8 cellular contexts compared by ENCODE assay signal in genomic region chr19:17859533-17860330, GRCh38. TPM values are rescaled to one million over a fixed set of nuclear protein-coding genes. Genes with fewer than 3 reads are reported as not detected.
A peak's percentile ranks its signal among the peaks of the same experiment; 100 is the strongest.
DNase-seq lines count a peak whose midpoint lies in the region; ATAC-seq, FAIRE-seq and TF ChIP-seq lines count a peak whose summit lies in the region.

RPL18A (plus strand) TSS chr19:17859910; CDS start chr19:17859957, 47 bp downstream.

- peaks cover 36% of the 10 kb centered on the region for H3K79me2 ChIP-seq in OCI-LY3 (ENCODE audit: low read length)
- peaks cover 32% of the 10 kb centered on the region for H3K79me2 ChIP-seq in endothelial cell of umbilical vein (ENCODE audit: control insufficient read depth, insufficient read depth, low read length)

- H3K4me1 ChIP-seq in OCI-LY3 (ENCODE audit: low read length) (peaks cover 36% of the 10 kb centered on the region), endothelial cell of umbilical vein (ENCODE audit: control insufficient read depth, extremely low read depth, insufficient read depth, low read length) (peaks cover 15% of the 10 kb centered on the region)

- ATAC-seq in GM21447 (IDR thresholded peaks at IDR 0.05; ENCODE audit: unreplicated experiment) = peak; percentile 90

- no peaks in the 10 kb centered on the region for H3K9me3 ChIP-seq in OCI-LY3 (ENCODE audit: insufficient read depth, low read length)
- no peaks in the 10 kb centered on the region for H3K9me3 ChIP-seq in endothelial cell of umbilical vein (replicated peaks; ENCODE audit: control insufficient read depth, insufficient read depth, low read length)

- peak; percentile 92 for TF ChIP-seq CTCF in OCI-LY3 (IDR thresholded peaks at IDR 0.05; ENCODE audit: low read depth, low read length)
- TF ChIP-seq CTCF in endothelial cell of umbilical vein (IDR thresholded peaks at IDR 0.05; ENCODE audit: extremely low read depth in 1 of 2, insufficient read depth in 1 of 2, low read depth in 1 of 2, low read length in 2 of 2) = peak; percentile 84 to 90

- H3K27me3 ChIP-seq in OCI-LY3 (ENCODE audit: low read depth, low read length) (no peaks in the 10 kb centered on the region), endothelial cell of umbilical vein (ENCODE audit: control insufficient read depth in 2 of 2, insufficient read depth in 2 of 2, low read length in 2 of 2) (no peaks in the 10 kb centered on the region)

- H3K4me2 ChIP-seq in OCI-LY3 (ENCODE audit: low read length) (peak within 1 kb of the TSS; percentile 100), endothelial cell of umbilical vein (ENCODE audit: insufficient read depth, low read length) (peak within 1 kb of the TSS; percentile 70)

- intact Hi-C loops in endothelial cell of umbilical vein (cut with micrococcal nuclease) = loop anchor here (1.0 kb wide), 2 partner anchors 73 to 138 kb away; no protein-coding TSS in a partner anchor

- H3K9ac ChIP-seq in OCI-LY3 (ENCODE audit: low read length) (peak within 1 kb of the TSS; percentile 98), endothelial cell of umbilical vein (replicated peaks; ENCODE audit: extremely low read depth, insufficient read depth, low read length) (peak within 1 kb of the TSS; percentile 95)

- H3K36me3 ChIP-seq in OCI-LY3 (replicated peaks; ENCODE audit: low read depth, low read length) = peaks cover 47% of the 10 kb centered on the region
- peaks cover 19 to 31% of the 10 kb centered on the region in 2 experiments for H3K36me3 ChIP-seq in endothelial cell of umbilical vein (ENCODE audit: control insufficient read depth in 2 of 2, extremely low read depth in 1 of 2, insufficient read depth in 2 of 2, low read length in 2 of 2)

- H3K9me1 ChIP-seq in endothelial cell of umbilical vein (replicated peaks; ENCODE audit: control insufficient read depth, extremely low read depth, insufficient read depth, low read length) = no peaks in the 10 kb centered on the region

- peak; percentile 96 for TF ChIP-seq POLR2A in endothelial cell of umbilical vein (IDR thresholded peaks at IDR 0.05; ENCODE audit: low read depth, low read length)

- H4K20me1 ChIP-seq in OCI-LY3 (ENCODE audit: insufficient read depth, low read length) (peaks cover 47% of the 10 kb centered on the region), endothelial cell of umbilical vein (replicated peaks; ENCODE audit: control insufficient read depth, extremely low read depth, insufficient read depth, low read length) (peaks cover 4% of the 10 kb centered on the region)

- H3K27ac ChIP-seq in OCI-LY3 (ENCODE audit: low read length) (peak within 1 kb of the TSS; percentile 67), endothelial cell of umbilical vein (ENCODE audit: insufficient read depth, low read depth, low read length) (peak within 1 kb of the TSS; percentile 42)

- H2AFZ ChIP-seq in OCI-LY3 (ENCODE audit: low read depth, low read length) = peak within 1 kb of the TSS; percentile 99
- peak within 1 kb of the TSS; percentile 94 for H2AFZ ChIP-seq in endothelial cell of umbilical vein (ENCODE audit: low read depth, low read length)

- CTCF ChIA-PET in endothelial cell of umbilical vein (lab: Charles Lee) = interaction anchor here (0.6 to 2.1 kb wide), 30 partner anchors 8 to 454 kb away, joined by 3 to 107 read pairs (median 4); partner anchors contain the start of genes BST2, CCDC124, JAK3 and MVB12A

- TSS peak; percentile 85 for BruUV-seq in endothelial cell of umbilical vein (replicated peaks; lab: Mats Ljungman, UMichigan)

- POLR2A ChIA-PET in endothelial cell of umbilical vein (lab: Charles Lee) = interaction anchor here (0.6 to 1.6 kb wide), 15 partner anchors 9 to 468 kb away, joined by 3 to 18 read pairs (median 4); partner anchors contain the start of genes CCDC124, JAK3 and SLC5A5

- DNase-seq in DMS 273 (lab: John Stamatoyannopoulos, UW; ENCODE audit: unreplicated experiment) (peak; percentile 100), HuH-7 (ENCODE audit: low spot score) (peak; percentile 98), activated T-cell treated with anti-CD3 and anti-CD28 coated beads for 1 hour (ENCODE audit: low read depth) (peak; percentile 98), endothelial cell of umbilical vein (ENCODE audit: low read depth, low spot score) (peak; percentile 100), middle frontal gyrus (ENCODE audit: extremely low spot score, low spot score) (peak; percentile 98)
- DNase-seq in stimulated activated CD8-positive, alpha-beta memory T cell treated with anti-CD3 and anti-CD28 coated beads, Interleukin-4, amount 100 ng/mL, for 1 hour (ENCODE audit: low read depth in 2 of 2, low spot score in 1 of 2) = peak; percentile 97 to 99

- H3K4me3 ChIP-seq in OCI-LY3 (ENCODE audit: low read length) (peak within 1 kb of the TSS; percentile 88), endothelial cell of umbilical vein (replicated peaks in 1 of 3; ENCODE audit: insufficient read depth in 1 of 3, low read depth in 1 of 3, low read length in 3 of 3) (peak within 1 kb of the TSS; percentile 83 to 96 (median 92))

- peak; percentile 98 for FAIRE-seq in endothelial cell of umbilical vein (lab: Jason Lieb, UNC)

- dilution Hi-C loops in endothelial cell of umbilical vein (cut with MboI; ENCODE audit: extremely low pct_ligation_motif_present, low sequenced_read_pairs) = no loop called here

TF ChIP-seq in endothelial cell of umbilical vein, 7 proteins besides CTCF, POLR2A, EP300 and RAD21:
- TF ChIP-seq MYC (IDR thresholded peaks at IDR 0.05; ENCODE audit: low read depth, low read length) (no peak), POLR2AphosphoS5 (IDR thresholded peaks at IDR 0.05; ENCODE audit: insufficient read depth, low read depth, low read length) (peak; percentile 98), MAX (IDR thresholded peaks at IDR 0.05; ENCODE audit: insufficient read depth, insufficient read length) (peak; percentile 19), GATA2 (IDR thresholded peaks at IDR 0.05; ENCODE audit: insufficient read depth, insufficient read length, low read depth, low read length) (no peak), JUN (IDR thresholded peaks at IDR 0.05; ENCODE audit: borderline replicate concordance, insufficient read depth, insufficient read length, low read depth) (no peak), FOS (IDR thresholded peaks at IDR 0.05; ENCODE audit: borderline replicate concordance, insufficient read depth, low read length) (no peak), EZH2 (IDR thresholded peaks at IDR 0.05; ENCODE audit: borderline replicate concordance, low read depth, low read length, severe bottlenecking) (no peak)

RNA-seq across cellular contexts. Expression of gene RPL18A, which starts in this region (rescaled TPM):
- total RNA-seq in endothelial cell of umbilical vein = 1,947 and 1,970 TPM in 2 replicates
- polyA plus RNA-seq in endothelial cell of umbilical vein = 2,869 and 3,230 TPM in 2 replicates
- 1,742 and 2,351 TPM in 2 replicates for polyA plus RNA-seq in endothelial cell of umbilical vein (2011; cell fraction: cytosol; rRNA removed)
- 547 and 580 TPM in 2 replicates for polyA plus RNA-seq in endothelial cell of umbilical vein (2011; cell fraction: nucleus; rRNA removed)
- polyA plus RNA-seq in endothelial cell of umbilical vein (2012) = 2,356 and 2,897 TPM in 2 replicates
- 424 and 462 TPM in 2 replicates for polyA minus RNA-seq in endothelial cell of umbilical vein
- polyA minus RNA-seq in endothelial cell of umbilical vein (2011; cell fraction: cytosol; rRNA and poly(A)+ RNA removed) = 2,506 TPM
- polyA minus RNA-seq in endothelial cell of umbilical vein (2011; cell fraction: nucleus; rRNA and poly(A)+ RNA removed) = 137 and 215 TPM in 2 replicates

Comparison
In these comparisons a context has a peak if more than half of its experiments do, and no peak if none do; other contexts are left out.
1. Peak in every context shown above with its lines: DNase-seq, ATAC-seq, H3K4me3 ChIP-seq and H3K27ac ChIP-seq.